ENCODE assay signal across 34 cellular contexts in genomic region chr1:181776044-181776443, GRCh38.
"Had no signal": no experiment of that assay in that cellular context is flagged by ENCODE, and none has a peak within 500 bp of the region (broad histone marks: within the 10 kb centered on the region; RNA-seq: fewer than 3 reads in every experiment).

No MANE protein-coding gene starts in this region.

- H3K9ac ChIP-seq: KMS-11 had no signal

- H3K27ac ChIP-seq: KMS-11 had no signal

- DNase-seq: Karpas-422, Kasumi-1, MG63, MM.1S, MV-4-11, NCI-H1048, NCI-H1092, NCI-H1092 treated with DMSO at 0.1 percent for 48 hours, NCI-H1105, NCI-H1105 treated with DMSO at 0.1 percent for 48 hours, NCI-H1417, NCI-H1417 treated with DMSO at 0.1 percent for 48 hours, NCI-H1436, NCI-H1436 treated with DMSO at 0.1 percent for 48 hours, NCI-H146, NCI-H1694, NCI-H1694 treated with DMSO at 0.1 percent for 48 hours, NCI-H187, NCI-H187 treated with DMSO at 0.1 percent for 48 hours, NCI-H1930, NCI-H2029, NCI-H2029 treated with DMSO at 0.1 percent for 48 hours, NCI-H2081, NCI-H2081 treated with DMSO at 0.1 percent for 48 hours, NCI-H2107, NCI-H2171, NCI-H2171 treated with DMSO at 0.1 percent for 48 hours, NCI-H2227 treated with DMSO at 0.1 percent for 48 hours, NCI-H226, NCI-H345, NCI-H446, NCI-H446 treated with DMSO at 0.1 percent for 48 hours, NCI-H510A had no signal

- H3K4me3 ChIP-seq: MG63 had no signal

- H3K4me2 ChIP-seq: KMS-11 had no signal

- H3K36me3 ChIP-seq: MG63 had no signal

- H3K9me3 ChIP-seq: MG63 had no signal
